22 cellular contexts compared by ENCODE assay signal in the genomic region with DNA sequence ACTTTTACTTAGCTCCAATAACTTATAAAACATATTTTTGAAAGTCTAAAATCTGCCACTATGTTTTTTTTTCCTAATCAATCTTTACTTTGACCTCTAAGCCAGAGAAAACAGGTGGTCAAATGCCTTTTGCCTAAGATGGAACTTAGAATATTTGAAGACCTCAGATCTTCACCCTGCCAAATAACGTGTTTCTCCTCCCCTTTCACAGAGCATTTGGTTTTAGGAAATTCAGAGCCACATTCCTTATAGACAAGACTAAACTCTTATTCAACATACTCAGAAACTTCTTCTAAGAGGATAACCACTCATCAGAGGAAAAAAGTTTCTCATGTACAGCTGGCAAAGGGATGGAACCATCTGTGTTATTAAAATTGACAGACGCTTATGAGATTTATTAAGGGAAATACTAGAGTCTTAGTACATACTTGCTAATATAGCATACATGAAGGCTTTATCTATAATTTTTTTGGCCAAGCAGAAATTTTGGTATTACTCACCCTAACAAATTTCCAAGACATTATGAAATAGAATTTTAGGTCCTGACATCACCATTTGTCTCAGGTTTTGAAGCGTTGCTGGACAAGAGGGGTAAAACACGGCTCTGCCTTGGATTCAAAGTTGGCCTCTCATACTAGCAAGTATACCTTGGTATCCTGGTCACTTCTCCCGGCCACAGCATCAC. TPM values are rescaled to one million over a fixed set of nuclear protein-coding genes. Genes with fewer than 3 reads are reported as not detected.
"Had no signal": no experiment of that assay in that cellular context is flagged by ENCODE, and none has a peak within 500 bp of the region (broad histone marks: within the 10 kb centered on the region; RNA-seq: fewer than 3 reads in every experiment).

No MANE protein-coding gene starts in this region.

- H3K9me3 Mint-ChIP-seq: effector memory CD8-positive, alpha-beta T cell; stimulated activated effector memory CD8-positive, alpha-beta T cell treated with anti-CD3 and anti-CD28 coated beads, Interleukin-12 subunit alpha, Interleukin-12 subunit beta, amount 100 ng/mL, for 72 hours had no signal

- H3K4me1 ChIP-seq: parathyroid adenoma had no signal

- ATAC-seq: effector memory CD8-positive, alpha-beta T cell; left ventricle myocardium superior; lower lobe of right lung; natural killer cell; right lobe of liver; stimulated activated effector memory CD8-positive, alpha-beta T cell treated with anti-CD3 and anti-CD28 coated beads, Interleukin-12 subunit alpha, Interleukin-12 subunit beta, amount 100 ng/mL, for 72 hours had no signal

- H3K9me3 ChIP-seq: esophagus squamous epithelium, lower lobe of right lung, right lobe of liver, stomach, upper lobe of left lung had no signal

- H3K4me3 ChIP-seq: esophagus squamous epithelium, lower lobe of right lung, right lobe of liver, smooth muscle cell, stomach, tibial nerve, upper lobe of left lung had no signal

- H3K36me3 ChIP-seq: esophagus squamous epithelium, lower lobe of right lung, right lobe of liver, stomach, tibial nerve, upper lobe of left lung had no signal

- DNase-seq: cerebellar nuclear complex; cortex of kidney; effector memory CD8-positive, alpha-beta T cell; erythroblast; esophagus squamous epithelium; head of caudate nucleus; left ventricle myocardium superior; lower lobe of right lung; natural killer cell; occipital lobe; right lobe of liver; stimulated activated CD4-positive, alpha-beta T cell treated with anti-CD3 and anti-CD28 coated beads, Interleukin-12 subunit alpha, Interleukin-12 subunit beta, amount 100 ng/mL, for 4 hours; stimulated activated CD4-positive, alpha-beta T cell treated with anti-CD3 and anti-CD28 coated beads, Interleukin-1b, Interleukin-23, amount 100 ng/mL, for 48 hours; stimulated activated CD4-positive, alpha-beta T cell treated with anti-CD3 and anti-CD28 coated beads, Interleukin-4, amount 100 ng/mL, for 24 hours; stimulated activated naive CD4-positive, alpha-beta T cell treated with Interleukin-2 at 50 U/mL for 16 hours; stomach; upper lobe of left lung had no signal

- H3K36me3 Mint-ChIP-seq: natural killer cell; stimulated activated effector memory CD8-positive, alpha-beta T cell treated with anti-CD3 and anti-CD28 coated beads, Interleukin-12 subunit alpha, Interleukin-12 subunit beta, amount 100 ng/mL, for 72 hours had no signal

- H3K4me3 Mint-ChIP-seq: effector memory CD8-positive, alpha-beta T cell; natural killer cell; stimulated activated effector memory CD8-positive, alpha-beta T cell treated with anti-CD3 and anti-CD28 coated beads, Interleukin-12 subunit alpha, Interleukin-12 subunit beta, amount 100 ng/mL, for 72 hours had no signal

- H3K4me1 Mint-ChIP-seq: natural killer cell; stimulated activated effector memory CD8-positive, alpha-beta T cell treated with anti-CD3 and anti-CD28 coated beads, Interleukin-12 subunit alpha, Interleukin-12 subunit beta, amount 100 ng/mL, for 72 hours had no signal

- H3K27me3 ChIP-seq: right lobe of liver had no signal

- H3K27ac Mint-ChIP-seq: effector memory CD8-positive, alpha-beta T cell; natural killer cell; progenitor cell of endocrine pancreas; stimulated activated effector memory CD8-positive, alpha-beta T cell treated with anti-CD3 and anti-CD28 coated beads, Interleukin-12 subunit alpha, Interleukin-12 subunit beta, amount 100 ng/mL, for 72 hours had no signal

- H3K27ac ChIP-seq: esophagus squamous epithelium, lower lobe of right lung, parathyroid adenoma, right lobe of liver, stomach, tibial nerve, upper lobe of left lung had no signal

RNA-seq across cellular contexts. Expression of gene EGFR, which starts 2.6 kb away (rescaled TPM):
- total RNA-seq: natural killer cell had no signal
